In genomic region chr2:19667085-19667484, GRCh38 we compare ENCODE assay signal across 9 cellular contexts.
A peak's percentile ranks its signal among the peaks of the same experiment; 100 is the strongest.
DNase-seq lines count a peak whose midpoint lies in the region; ATAC-seq and TF ChIP-seq lines count a peak whose summit lies in the region.
"Had no signal": no experiment of that assay in that cellular context is flagged by ENCODE, and none has a peak within 500 bp of the region (broad histone marks: within the 10 kb centered on the region; RNA-seq: fewer than 3 reads in every experiment).

No MANE protein-coding gene starts in this region.

- peak; percentile 54 for DNase-seq in AG10803 (ENCODE audit: low read depth)
- DNase-seq in ascending aorta (ENCODE audit: low spot score in 2 of 2): no peak
- DNase-seq in left colon: no peak
- no peak for DNase-seq in foreskin melanocyte
- DNase-seq in GF-D8 (lab: John Stamatoyannopoulos, UW): no peak
- DNase-seq in GM13976 (ENCODE audit: low spot score): no peak
- no peak for DNase-seq in NCI-H2227 (lab: John Stamatoyannopoulos, UW; ENCODE audit: unreplicated experiment)
- DNase-seq: erythroblast had no signal

- TF ChIP-seq CTCF in AG10803 (conservative IDR thresholded peaks at IDR 0.05; ENCODE audit: low read length) (peak; percentile 56), LNCAP (IDR thresholded peaks at IDR 0.05) (peak; percentile 36; the same call in 1 of the 2 replicates), ascending aorta (IDR thresholded peaks at IDR 0.05) (peak in 2 of 3 experiments; percentile 20 to 24), GM13976 (IDR thresholded peaks at IDR 0.05; ENCODE audit: borderline replicate concordance, control extremely low read depth, extremely low read depth, insufficient read depth, missing control alignments) (no peak)

- in situ Hi-C loops in GM13976 (cut with MboI; ENCODE audit: low sequenced_read_pairs, unreplicated experiment): no loop called here

- ATAC-seq in left colon: peak; percentile 45

- H3K4me3 ChIP-seq in AG10803 (ENCODE audit: low read length): no peak overlapping the region
- H3K4me3 ChIP-seq in ascending aorta: no peak overlapping the region

- intact Hi-C loops in ascending aorta (cut with DNase I): loop anchor here (5.0 kb wide), 1 partner anchor 305 kb away; no protein-coding TSS in a partner anchor
- intact Hi-C loops in left colon (cut with DNase I, micrococcal nuclease): no loop called here

- no peaks in the 10 kb centered on the region for H3K27me3 ChIP-seq in ascending aorta

- peak overlapping the region; percentile 17 to 31 for H3K27ac ChIP-seq in ascending aorta

- peaks cover 4 to 11% of the 10 kb centered on the region in 2 donors for H3K4me1 ChIP-seq in ascending aorta

- H3K36me3 ChIP-seq in ascending aorta: no peaks in the 10 kb centered on the region

- no peaks in the 10 kb centered on the region for H3K9me3 ChIP-seq in ascending aorta
